ENCODE assay signal across 15 cellular contexts in genomic region chr7:155858521-155859061, GRCh38. TPM values are rescaled to one million over a fixed set of nuclear protein-coding genes. Genes with fewer than 3 reads are reported as not detected.
DNase-seq lines count a peak whose midpoint lies in the region; ATAC-seq and TF ChIP-seq lines count a peak whose summit lies in the region.
"Had no signal": no experiment of that assay in that cellular context is flagged by ENCODE, and none has a peak within 500 bp of the region (broad histone marks: within the 10 kb centered on the region; RNA-seq: fewer than 3 reads in every experiment).

No MANE protein-coding gene starts in this region.

- H3K27ac ChIP-seq in hepatocyte, result no peak overlapping the region
- H3K27ac ChIP-seq: upper lobe of left lung had no signal

- peaks cover 24% of the 10 kb centered on the region for H3K4me1 ChIP-seq in adipocyte (ENCODE audit: control insufficient read depth, insufficient read depth, low read length)
- H3K4me1 ChIP-seq in hepatocyte (ENCODE audit: insufficient read depth), result peaks cover 3% of the 10 kb centered on the region
- no peaks in the 10 kb centered on the region for H3K4me1 ChIP-seq in BE2C

- H3K9me3 ChIP-seq in adipocyte (ENCODE audit: control insufficient read depth, low read length) (peaks cover 14% of the 10 kb centered on the region), hepatocyte (ENCODE audit: low read depth) (no peaks in the 10 kb centered on the region), T-helper 17 cell (ENCODE audit: control insufficient read depth, low read length, poor library complexity, severe bottlenecking) (no peaks in the 10 kb centered on the region), BE2C (no peaks in the 10 kb centered on the region)

- no peaks in the 10 kb centered on the region for H3K36me3 Mint-ChIP-seq in type B pancreatic cell
- H3K36me3 Mint-ChIP-seq in T-helper 17 cell (ENCODE audit: low read depth), result no peaks in the 10 kb centered on the region

- no peaks in the 10 kb centered on the region for H3K79me2 ChIP-seq in hepatocyte

- H3K4me3 Mint-ChIP-seq in type B pancreatic cell (no peak overlapping the region), T-helper 17 cell (no peak overlapping the region)
- H3K4me3 Mint-ChIP-seq: T-helper 1 cell treated with Interleukin-12 subunit alpha and Interleukin-12 subunit beta and Interleukin-4 antibody, amounts not matched to agents 30 μg/mL and 1 μg/mL, for 36 hours had no signal

- peaks cover 5% of the 10 kb centered on the region for H3K27me3 Mint-ChIP-seq in type B pancreatic cell
- H3K27me3 Mint-ChIP-seq in T-helper 17 cell, result peaks cover 9% of the 10 kb centered on the region

- WGBS in hepatocyte (ENCODE audit: low lambda C conversion rate, missing lambda C conversion rate), result 49% methylated on average over 3 of the region's 3 CpGs

- no peak for ATAC-seq in GM21367 (IDR thresholded peaks at IDR 0.05; ENCODE audit: unreplicated experiment)
- no peak for ATAC-seq in T-helper 17 cell

- H3K27ac Mint-ChIP-seq in type B pancreatic cell (no peak overlapping the region), T-helper 17 cell (no peak overlapping the region)
- H3K27ac Mint-ChIP-seq: T-helper 1 cell treated with Interleukin-12 subunit alpha and Interleukin-12 subunit beta and Interleukin-4 antibody, amounts not matched to agents 30 μg/mL and 1 μg/mL, for 36 hours had no signal

- TF ChIP-seq CTCF in hepatocyte (IDR thresholded peaks at IDR 0.05; ENCODE audit: poor library complexity), result no peak
- TF ChIP-seq CTCF in type B pancreatic cell (conservative IDR thresholded peaks at IDR 0.05), result no peak
- no peak for TF ChIP-seq CTCF in BE2C (IDR thresholded peaks at IDR 0.05; ENCODE audit: low read depth, low read length)

- H3K36me3 ChIP-seq in adipocyte (ENCODE audit: control insufficient read depth, insufficient read depth, low read length, severe bottlenecking) (no peaks in the 10 kb centered on the region), hepatocyte (replicated peaks; ENCODE audit: insufficient read depth, low read depth) (no peaks in the 10 kb centered on the region), BE2C (no peaks in the 10 kb centered on the region)
- H3K36me3 ChIP-seq: upper lobe of left lung had no signal

- no peak overlapping the region for H3K9ac ChIP-seq in adipocyte (ENCODE audit: low read length)

- H3K4me3 ChIP-seq in adipocyte (ENCODE audit: low read length) (no peak overlapping the region), hepatocyte (no peak overlapping the region), BE2C (ENCODE audit: low read depth, low read length) (no peak overlapping the region)
- H3K4me3 ChIP-seq: upper lobe of left lung had no signal

- H2AFZ ChIP-seq in hepatocyte, result no peak overlapping the region

- H3K27me3 ChIP-seq in adipocyte (replicated peaks; ENCODE audit: control insufficient read depth, insufficient read depth, low read length) (peaks cover 4% of the 10 kb centered on the region), hepatocyte (no peaks in the 10 kb centered on the region), BE2C (no peaks in the 10 kb centered on the region)
- H3K27me3 ChIP-seq: upper lobe of left lung had no signal

- no peaks in the 10 kb centered on the region for H3K9me2 ChIP-seq in hepatocyte (replicated peaks; ENCODE audit: insufficient read depth)

- H3K4me1 Mint-ChIP-seq in type B pancreatic cell (ENCODE audit: unreplicated experiment) (no peaks in the 10 kb centered on the region), T-helper 17 cell (no peaks in the 10 kb centered on the region)

- H3K4me2 ChIP-seq in hepatocyte, result no peak overlapping the region

- no peaks in the 10 kb centered on the region for H3K9me3 Mint-ChIP-seq in type B pancreatic cell
- H3K9me3 Mint-ChIP-seq: T-helper 1 cell treated with Interleukin-12 subunit alpha and Interleukin-12 subunit beta and Interleukin-4 antibody, amounts not matched to agents 30 μg/mL and 1 μg/mL, for 36 hours had no signal

- DNase-seq in activated effector memory CD4-positive, alpha-beta T cell treated with anti-CD3 and anti-CD28 coated beads, Interleukin-2, amount 50 U/mL, for 16 hours, result peak; percentile 25
- DNase-seq in activated effector memory CD4-positive, alpha-beta T cell treated with Interleukin-2 at 50 U/mL for 16 hours, result no peak
- DNase-seq in adipocyte (ENCODE audit: low read depth) (peak; percentile 1), hepatocyte (ENCODE audit: low spot score) (peak; percentile 52), type B pancreatic cell (ENCODE audit: extremely low spot score, unreplicated experiment) (peak; percentile 16), T-helper 17 cell (no peak), BE2C (no peak)
- DNase-seq: activated CD4-positive, alpha-beta T cell treated with anti-CD3 and anti-CD28 coated beads, Interleukin-2, amount 50 U/mL, for 48 hours; activated naive CD4-positive, alpha-beta T cell; DMS 273 treated with DMSO at 0.1 percent for 48 hours had no signal

- no peaks in the 10 kb centered on the region for H4K20me1 ChIP-seq in hepatocyte (ENCODE audit: insufficient read depth, poor library complexity, severe bottlenecking)

RNA-seq across cellular contexts. Expression of gene SHH, which starts 46.3 kb away (rescaled TPM):
- total RNA-seq in hepatocyte (20.4 and 21.2 TPM in 2 replicates), type B pancreatic cell (ENCODE audit: low replicate concordance) (24.9 and 28.3 TPM in 2 replicates), T-helper 17 cell (not detected)
- 8.0 and 12.1 TPM in 2 replicates for polyA plus RNA-seq in hepatocyte
- polyA plus RNA-seq in BE2C (2012; ENCODE audit: insufficient read depth, insufficient read length, low read depth), result not detected
- total RNA-seq: chondrocyte, osteoblast had no signal

Comparison
In these comparisons a context has a peak if more than half of its experiments do, and no peak if none do; other contexts are left out.
1. DNase-seq: peak in activated effector memory CD4-positive, alpha-beta T cell treated with anti-CD3 and anti-CD28 coated beads, Interleukin-2, amount 50 U/mL, for 16 hours (single experiment), adipocyte (single experiment), hepatocyte (single experiment) and type B pancreatic cell (single experiment); none in activated effector memory CD4-positive, alpha-beta T cell treated with Interleukin-2 at 50 U/mL for 16 hours (single experiment), T-helper 17 cell (0 of 3) and BE2C (single experiment).
2. RNA of gene SHH, which starts 46.3 kb away (total RNA-seq): 24.9 to 28.3 TPM in type B pancreatic cell and 20.4 to 21.2 TPM in hepatocyte; not detected in T-helper 17 cell; every median in the first group is over 10 times any median in the second.